Comparison of ENCODE assay signal across 1 cellular context in genomic region chr10:70512149-70512611, GRCh38.
TF ChIP-seq lines count a peak whose summit lies in the region.

No MANE protein-coding gene starts in this region.

TF ChIP-seq in SK-N-SH, 30 proteins besides CTCF, POLR2A, EP300 and RAD21 (continued from another document):
- TF ChIP-seq REST (IDR thresholded peaks at IDR 0.05; ENCODE audit: low read depth, low read length): no peak
- peak; percentile 31 for TF ChIP-seq CHD2 (IDR thresholded peaks at IDR 0.05; ENCODE audit: low read length, partially characterized antibody)
TF ChIP-seq in SK-N-SH: peak in this region for 3.
